ENCODE assay signal across 1 cellular context in the genomic region with DNA sequence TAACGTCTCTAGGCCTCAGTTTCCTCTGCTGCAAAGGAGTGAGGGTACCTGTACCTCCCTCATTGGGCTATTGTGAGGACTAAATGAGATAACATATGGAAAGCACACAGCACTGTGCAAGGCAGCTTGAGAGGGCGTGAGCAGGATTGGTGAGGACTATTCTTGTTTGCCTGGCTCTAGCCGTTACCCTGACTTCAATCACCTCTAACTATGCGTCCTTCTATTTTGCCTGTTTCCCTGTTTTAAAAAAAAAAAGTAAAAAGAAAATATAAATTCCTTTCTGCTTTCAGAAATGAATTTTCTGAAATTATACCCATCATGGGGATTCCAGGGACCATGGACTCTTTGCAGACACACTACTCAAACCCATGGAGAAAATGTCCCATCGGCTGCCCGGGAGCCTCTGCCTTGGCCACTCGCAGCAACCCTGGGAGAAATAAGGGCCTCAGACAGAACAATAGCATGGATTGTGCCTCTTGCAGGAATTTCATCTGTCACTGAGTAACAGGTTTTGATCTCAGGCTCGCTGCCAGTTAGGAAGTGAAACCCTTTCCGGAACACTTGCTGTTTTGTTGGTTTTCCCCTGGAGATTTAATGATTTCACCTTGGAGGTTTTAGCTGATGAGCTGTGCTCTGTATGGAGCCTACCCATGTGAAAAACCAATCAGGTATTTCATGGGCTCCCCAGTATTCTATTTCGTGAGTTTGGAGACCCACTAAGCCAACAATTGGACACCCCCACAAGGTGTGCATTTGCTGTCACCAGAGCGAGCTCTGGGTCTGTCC.
A peak's percentile ranks its signal among the peaks of the same experiment; 100 is the strongest.
TF ChIP-seq lines count a peak whose summit lies in the region.

No MANE protein-coding gene starts in this region.

TF ChIP-seq in HepG2, 621 proteins besides CTCF, POLR2A, EP300 and RAD21 (continues in another document):
- TF ChIP-seq TBX2 (CRISPR knock-in tag; IDR thresholded peaks at IDR 0.05; ENCODE audit: borderline replicate concordance) = peak; percentile 72; the same call in 1 of the 2 replicates
- TF ChIP-seq FOXA1 (IDR thresholded peaks at IDR 0.05) = no peak
- TF ChIP-seq FOXA1 (CRISPR knock-in tag; IDR thresholded peaks at IDR 0.05) = 0 out of 2 replicates have a peak, but pooled peaks have one; percentile 25
- peak; percentile 79; the same call in 1 of the 2 replicates for TF ChIP-seq ZNF335 (CRISPR knock-in tag; IDR thresholded peaks at IDR 0.05)
- TF ChIP-seq DPF2 (CRISPR knock-in tag; IDR thresholded peaks at IDR 0.05; ENCODE audit: borderline replicate concordance, low read depth) = peak; percentile 47; the same call in 1 of the 2 replicates
- TF ChIP-seq, protein P1, sequence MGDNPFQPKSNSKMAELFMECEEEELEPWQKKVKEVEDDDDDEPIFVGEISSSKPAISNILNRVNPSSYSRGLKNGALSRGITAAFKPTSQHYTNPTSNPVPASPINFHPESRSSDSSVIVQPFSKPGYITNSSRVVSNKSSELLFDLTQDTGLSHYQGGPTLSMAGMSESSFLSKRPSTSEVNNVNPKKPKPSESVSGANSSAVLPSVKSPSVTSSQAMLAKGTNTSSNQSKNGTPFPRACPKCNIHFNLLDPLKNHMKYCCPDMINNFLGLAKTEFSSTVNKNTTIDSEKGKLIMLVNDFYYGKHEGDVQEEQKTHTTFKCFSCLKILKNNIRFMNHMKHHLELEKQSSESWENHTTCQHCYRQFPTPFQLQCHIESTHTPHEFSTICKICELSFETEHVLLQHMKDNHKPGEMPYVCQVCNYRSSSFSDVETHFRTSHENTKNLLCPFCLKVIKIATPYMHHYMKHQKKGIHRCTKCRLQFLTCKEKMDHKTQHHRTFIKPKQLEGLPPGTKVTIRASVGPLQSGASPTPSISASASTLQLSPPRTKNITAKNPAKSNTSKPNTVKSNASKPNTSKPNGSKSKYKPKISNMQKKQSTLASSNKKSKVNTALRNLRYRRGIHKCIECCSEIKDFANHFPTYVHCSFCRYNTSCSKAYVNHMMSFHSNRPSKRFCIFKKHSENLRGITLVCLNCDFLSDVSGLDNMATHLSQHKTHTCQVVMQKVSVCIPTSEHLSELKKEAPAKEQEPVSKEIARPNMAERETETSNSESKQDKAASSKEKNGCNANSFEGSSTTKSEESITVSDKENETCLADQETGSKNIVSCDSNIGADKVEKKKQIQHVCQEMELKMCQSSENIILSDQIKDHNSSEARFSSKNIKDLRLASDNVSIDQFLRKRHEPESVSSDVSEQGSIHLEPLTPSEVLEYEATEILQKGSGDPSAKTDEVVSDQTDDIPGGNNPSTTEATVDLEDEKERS (CRISPR knock-in tag; IDR thresholded peaks at IDR 0.05) = no peak
- TF ChIP-seq, protein P2, sequence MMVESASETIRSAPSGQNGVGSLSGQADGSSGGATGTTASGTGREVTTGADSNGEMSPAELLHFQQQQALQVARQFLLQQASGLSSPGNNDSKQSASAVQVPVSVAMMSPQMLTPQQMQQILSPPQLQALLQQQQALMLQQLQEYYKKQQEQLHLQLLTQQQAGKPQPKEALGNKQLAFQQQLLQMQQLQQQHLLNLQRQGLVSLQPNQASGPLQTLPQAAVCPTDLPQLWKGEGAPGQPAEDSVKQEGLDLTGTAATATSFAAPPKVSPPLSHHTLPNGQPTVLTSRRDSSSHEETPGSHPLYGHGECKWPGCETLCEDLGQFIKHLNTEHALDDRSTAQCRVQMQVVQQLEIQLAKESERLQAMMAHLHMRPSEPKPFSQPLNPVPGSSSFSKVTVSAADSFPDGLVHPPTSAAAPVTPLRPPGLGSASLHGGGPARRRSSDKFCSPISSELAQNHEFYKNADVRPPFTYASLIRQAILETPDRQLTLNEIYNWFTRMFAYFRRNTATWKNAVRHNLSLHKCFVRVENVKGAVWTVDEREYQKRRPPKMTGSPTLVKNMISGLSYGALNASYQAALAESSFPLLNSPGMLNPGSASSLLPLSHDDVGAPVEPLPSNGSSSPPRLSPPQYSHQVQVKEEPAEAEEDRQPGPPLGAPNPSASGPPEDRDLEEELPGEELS (CRISPR knock-in tag; IDR thresholded peaks at IDR 0.05) = peak; percentile 73
- 0 out of 2 replicates have a peak, but pooled peaks have one; percentile 58 for TF ChIP-seq GLI4 (CRISPR knock-in tag; IDR thresholded peaks at IDR 0.05; ENCODE audit: borderline replicate concordance)
- peak; percentile 17; the same call in 1 of the 2 replicates for TF ChIP-seq ZNF605 (CRISPR knock-in tag; IDR thresholded peaks at IDR 0.05)
- TF ChIP-seq SIN3A (IDR thresholded peaks at IDR 0.05; ENCODE audit: borderline replicate concordance, low read depth, low read length) = no peak
- peak; percentile 97 for TF ChIP-seq SOX5 (CRISPR knock-in tag; IDR thresholded peaks at IDR 0.05; ENCODE audit: borderline replicate concordance)
- TF ChIP-seq ZSCAN9 (CRISPR knock-in tag; IDR thresholded peaks at IDR 0.05; ENCODE audit: borderline replicate concordance) = peak; percentile 42; the same call in 1 of the 2 replicates
- TF ChIP-seq KAT8 (CRISPR knock-in tag; IDR thresholded peaks at IDR 0.05) = peak; percentile 72; the same call in 1 of the 2 replicates
- peak; percentile 92 for TF ChIP-seq MEIS2 (CRISPR knock-in tag; IDR thresholded peaks at IDR 0.05)
- 0 out of 2 replicates have a peak, but pooled peaks have one; percentile 3 for TF ChIP-seq ZNF569 (CRISPR knock-in tag; IDR thresholded peaks at IDR 0.05; ENCODE audit: borderline replicate concordance)
- TF ChIP-seq PCBP1 (IDR thresholded peaks at IDR 0.05; ENCODE audit: borderline replicate concordance, low read depth, low read length) = no peak
- TF ChIP-seq, protein P3, sequence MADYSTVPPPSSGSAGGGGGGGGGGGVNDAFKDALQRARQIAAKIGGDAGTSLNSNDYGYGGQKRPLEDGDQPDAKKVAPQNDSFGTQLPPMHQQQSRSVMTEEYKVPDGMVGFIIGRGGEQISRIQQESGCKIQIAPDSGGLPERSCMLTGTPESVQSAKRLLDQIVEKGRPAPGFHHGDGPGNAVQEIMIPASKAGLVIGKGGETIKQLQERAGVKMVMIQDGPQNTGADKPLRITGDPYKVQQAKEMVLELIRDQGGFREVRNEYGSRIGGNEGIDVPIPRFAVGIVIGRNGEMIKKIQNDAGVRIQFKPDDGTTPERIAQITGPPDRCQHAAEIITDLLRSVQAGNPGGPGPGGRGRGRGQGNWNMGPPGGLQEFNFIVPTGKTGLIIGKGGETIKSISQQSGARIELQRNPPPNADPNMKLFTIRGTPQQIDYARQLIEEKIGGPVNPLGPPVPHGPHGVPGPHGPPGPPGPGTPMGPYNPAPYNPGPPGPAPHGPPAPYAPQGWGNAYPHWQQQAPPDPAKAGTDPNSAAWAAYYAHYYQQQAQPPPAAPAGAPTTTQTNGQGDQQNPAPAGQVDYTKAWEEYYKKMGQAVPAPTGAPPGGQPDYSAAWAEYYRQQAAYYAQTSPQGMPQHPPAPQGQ (CRISPR knock-in tag; IDR thresholded peaks at IDR 0.05; ENCODE audit: borderline replicate concordance) = 0 out of 2 replicates have a peak, but pooled peaks have one; percentile 66
- 0 out of 2 replicates have a peak, but pooled peaks have one; percentile 4 for TF ChIP-seq ZBTB7B (CRISPR knock-in tag; IDR thresholded peaks at IDR 0.05)
- peak; percentile 72 for TF ChIP-seq FOSL2 (CRISPR knock-in tag; IDR thresholded peaks at IDR 0.05)
- TF ChIP-seq MIER3 (CRISPR knock-in tag; IDR thresholded peaks at IDR 0.05; ENCODE audit: borderline replicate concordance) = 0 out of 2 replicates have a peak, but pooled peaks have one; percentile 24
- no peak for TF ChIP-seq SALL2 (CRISPR knock-in tag; IDR thresholded peaks at IDR 0.05)
- TF ChIP-seq, protein P4, sequence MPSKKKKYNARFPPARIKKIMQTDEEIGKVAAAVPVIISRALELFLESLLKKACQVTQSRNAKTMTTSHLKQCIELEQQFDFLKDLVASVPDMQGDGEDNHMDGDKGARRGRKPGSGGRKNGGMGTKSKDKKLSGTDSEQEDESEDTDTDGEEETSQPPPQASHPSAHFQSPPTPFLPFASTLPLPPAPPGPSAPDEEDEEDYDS (CRISPR knock-in tag; IDR thresholded peaks at IDR 0.05) = peak; percentile 60; the same call in 1 of the 2 replicates
- TF ChIP-seq POGZ (CRISPR knock-in tag; IDR thresholded peaks at IDR 0.05) = peak; percentile 55; the same call in 1 of the 2 replicates
- peak; percentile 84; the same call in 1 of the 2 replicates for TF ChIP-seq HOMEZ (CRISPR knock-in tag; IDR thresholded peaks at IDR 0.05; ENCODE audit: low read depth)
- TF ChIP-seq ZNF704 (CRISPR knock-in tag; IDR thresholded peaks at IDR 0.05; ENCODE audit: borderline replicate concordance) = no peak
- peak; percentile 54; the same call in 1 of the 2 replicates for TF ChIP-seq ZNF136 (CRISPR knock-in tag; IDR thresholded peaks at IDR 0.05; ENCODE audit: low read depth)
- no peak for TF ChIP-seq GABPA (IDR thresholded peaks at IDR 0.05; ENCODE audit: low read depth, low read length)
- peak; percentile 38; the same call in 1 of the 2 replicates for TF ChIP-seq GABPA (CRISPR knock-in tag; IDR thresholded peaks at IDR 0.05; ENCODE audit: low read depth)
- TF ChIP-seq SKI (IDR thresholded peaks at IDR 0.05; ENCODE audit: partially characterized antibody) = no peak
- TF ChIP-seq, protein P5, sequence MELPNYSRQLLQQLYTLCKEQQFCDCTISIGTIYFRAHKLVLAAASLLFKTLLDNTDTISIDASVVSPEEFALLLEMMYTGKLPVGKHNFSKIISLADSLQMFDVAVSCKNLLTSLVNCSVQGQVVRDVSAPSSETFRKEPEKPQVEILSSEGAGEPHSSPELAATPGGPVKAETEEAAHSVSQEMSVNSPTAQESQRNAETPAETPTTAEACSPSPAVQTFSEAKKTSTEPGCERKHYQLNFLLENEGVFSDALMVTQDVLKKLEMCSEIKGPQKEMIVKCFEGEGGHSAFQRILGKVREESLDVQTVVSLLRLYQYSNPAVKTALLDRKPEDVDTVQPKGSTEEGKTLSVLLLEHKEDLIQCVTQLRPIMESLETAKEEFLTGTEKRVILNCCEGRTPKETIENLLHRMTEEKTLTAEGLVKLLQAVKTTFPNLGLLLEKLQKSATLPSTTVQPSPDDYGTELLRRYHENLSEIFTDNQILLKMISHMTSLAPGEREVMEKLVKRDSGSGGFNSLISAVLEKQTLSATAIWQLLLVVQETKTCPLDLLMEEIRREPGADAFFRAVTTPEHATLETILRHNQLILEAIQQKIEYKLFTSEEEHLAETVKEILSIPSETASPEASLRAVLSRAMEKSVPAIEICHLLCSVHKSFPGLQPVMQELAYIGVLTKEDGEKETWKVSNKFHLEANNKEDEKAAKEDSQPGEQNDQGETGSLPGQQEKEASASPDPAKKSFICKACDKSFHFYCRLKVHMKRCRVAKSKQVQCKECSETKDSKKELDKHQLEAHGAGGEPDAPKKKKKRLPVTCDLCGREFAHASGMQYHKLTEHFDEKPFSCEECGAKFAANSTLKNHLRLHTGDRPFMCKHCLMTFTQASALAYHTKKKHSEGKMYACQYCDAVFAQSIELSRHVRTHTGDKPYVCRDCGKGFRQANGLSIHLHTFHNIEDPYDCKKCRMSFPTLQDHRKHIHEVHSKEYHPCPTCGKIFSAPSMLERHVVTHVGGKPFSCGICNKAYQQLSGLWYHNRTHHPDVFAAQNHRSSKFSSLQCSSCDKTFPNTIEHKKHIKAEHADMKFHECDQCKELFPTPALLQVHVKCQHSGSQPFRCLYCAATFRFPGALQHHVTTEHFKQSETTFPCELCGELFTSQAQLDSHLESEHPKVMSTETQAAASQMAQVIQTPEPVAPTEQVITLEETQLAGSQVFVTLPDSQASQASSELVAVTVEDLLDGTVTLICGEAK (IDR thresholded peaks at IDR 0.05) = no peak
- TF ChIP-seq, protein P5 (CRISPR knock-in tag; IDR thresholded peaks at IDR 0.05) = no peak
